In the genomic region with DNA sequence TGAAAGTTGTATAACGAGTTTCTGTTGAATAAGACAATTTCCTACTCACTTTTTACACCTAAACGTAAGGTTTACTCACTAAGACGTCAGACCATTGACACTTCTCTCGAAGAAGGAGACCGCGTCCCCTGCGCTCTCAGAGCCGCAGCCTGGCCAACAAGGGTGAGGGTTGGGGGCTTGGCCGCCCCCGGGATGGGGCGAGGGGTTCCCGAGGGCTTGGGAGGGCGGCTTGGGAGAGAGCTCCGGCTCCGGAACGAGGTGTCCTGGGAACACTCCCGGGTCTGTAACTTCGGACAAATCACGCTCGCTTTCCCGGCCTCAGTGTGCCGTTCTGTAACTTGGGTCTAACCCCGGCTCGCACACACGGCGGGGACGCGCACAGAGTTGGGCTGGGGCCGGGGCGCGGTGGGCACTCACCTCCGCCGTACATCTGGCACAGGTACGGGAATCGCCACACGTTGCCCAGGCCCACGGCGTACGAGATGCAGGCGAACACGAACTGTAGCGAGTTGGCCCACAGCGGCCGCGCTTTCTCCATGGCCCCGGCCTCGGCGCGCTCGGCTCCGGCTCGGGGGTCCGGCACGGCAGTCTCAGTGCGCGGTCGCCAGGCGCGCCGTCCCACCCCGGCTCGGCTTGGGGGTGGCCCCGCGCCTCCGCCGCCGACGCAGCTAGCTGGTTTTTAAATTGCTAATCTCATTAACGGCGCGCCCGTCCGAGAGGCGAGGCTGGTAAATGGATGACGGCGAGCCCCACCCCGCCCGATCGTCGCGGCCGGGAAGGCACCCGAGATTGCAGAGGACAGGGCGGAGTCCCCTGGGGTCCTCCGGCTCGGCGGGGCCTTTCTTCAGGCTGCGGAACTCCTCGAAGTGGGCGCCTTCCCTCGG, we compare ENCODE assay signal across 8 cellular contexts. TPM values are rescaled to one million over a fixed set of nuclear protein-coding genes. Genes with fewer than 3 reads are reported as not detected.
DNase-seq lines count a peak whose midpoint lies in the region; ATAC-seq, FAIRE-seq and TF ChIP-seq lines count a peak whose summit lies in the region.

A gene with protein sequence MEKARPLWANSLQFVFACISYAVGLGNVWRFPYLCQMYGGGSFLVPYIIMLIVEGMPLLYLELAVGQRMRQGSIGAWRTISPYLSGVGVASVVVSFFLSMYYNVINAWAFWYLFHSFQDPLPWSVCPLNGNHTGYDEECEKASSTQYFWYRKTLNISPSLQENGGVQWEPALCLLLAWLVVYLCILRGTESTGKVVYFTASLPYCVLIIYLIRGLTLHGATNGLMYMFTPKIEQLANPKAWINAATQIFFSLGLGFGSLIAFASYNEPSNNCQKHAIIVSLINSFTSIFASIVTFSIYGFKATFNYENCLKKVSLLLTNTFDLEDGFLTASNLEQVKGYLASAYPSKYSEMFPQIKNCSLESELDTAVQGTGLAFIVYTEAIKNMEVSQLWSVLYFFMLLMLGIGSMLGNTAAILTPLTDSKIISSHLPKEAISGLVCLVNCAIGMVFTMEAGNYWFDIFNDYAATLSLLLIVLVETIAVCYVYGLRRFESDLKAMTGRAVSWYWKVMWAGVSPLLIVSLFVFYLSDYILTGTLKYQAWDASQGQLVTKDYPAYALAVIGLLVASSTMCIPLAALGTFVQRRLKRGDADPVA (minus strand): TSS at position 655 of the 884 bp plus-strand sequence. CDS start 117 bp downstream, at position 538.

- H3K9me3 Mint-ChIP-seq in natural killer cell: no peaks in the 10 kb centered on the region

- H3K36me3 ChIP-seq in BE2C: no peaks in the 10 kb centered on the region
- H3K36me3 ChIP-seq in endothelial cell of umbilical vein (ENCODE audit: control insufficient read depth in 2 of 2, extremely low read depth in 1 of 2, insufficient read depth in 2 of 2, low read length in 2 of 2): no peaks in the 10 kb centered on the region
- H3K36me3 ChIP-seq in OCI-LY7 (ENCODE audit: insufficient read depth, low read length): no peaks in the 10 kb centered on the region

- intact Hi-C loops in endothelial cell of umbilical vein (cut with micrococcal nuclease): no loop called here
- intact Hi-C loops in natural killer cell (cut with micrococcal nuclease): no loop called here
- intact Hi-C loops in OCI-LY7 (cut with micrococcal nuclease; ENCODE audit: unreplicated experiment): no loop called here

- H3K9me1 ChIP-seq in endothelial cell of umbilical vein (replicated peaks; ENCODE audit: control insufficient read depth, extremely low read depth, insufficient read depth, low read length): no peaks in the 10 kb centered on the region

- no peak for TF ChIP-seq POLR2A in endothelial cell of umbilical vein (IDR thresholded peaks at IDR 0.05; ENCODE audit: low read depth, low read length)

- BruUV-seq in endothelial cell of umbilical vein (replicated peaks; lab: Mats Ljungman, UMichigan) (no TSS peak), OCI-LY7 (replicated peaks; lab: Mats Ljungman, UMichigan) (no TSS peak)

- TF ChIP-seq CTCF in BE2C (IDR thresholded peaks at IDR 0.05; ENCODE audit: low read depth, low read length): no peak
- no peak for TF ChIP-seq CTCF in endothelial cell of umbilical vein (IDR thresholded peaks at IDR 0.05; ENCODE audit: extremely low read depth in 1 of 2, insufficient read depth in 1 of 2, low read depth in 1 of 2, low read length in 2 of 2)
- no peak for TF ChIP-seq CTCF in natural killer cell (IDR thresholded peaks at IDR 0.05)
- TF ChIP-seq CTCF in OCI-LY7 (conservative IDR thresholded peaks at IDR 0.05; ENCODE audit: low read length): no peak

- ATAC-seq in natural killer cell (peak; percentile 38 to 83 (median 76)), GM18873 (IDR thresholded peaks at IDR 0.05; ENCODE audit: low FRiP score, unreplicated experiment) (no peak), HG03442 (IDR thresholded peaks at IDR 0.05; ENCODE audit: unreplicated experiment) (no peak)

- H3K9me3 ChIP-seq in BE2C (no peaks in the 10 kb centered on the region), endothelial cell of umbilical vein (replicated peaks; ENCODE audit: control insufficient read depth, insufficient read depth, low read length) (no peaks in the 10 kb centered on the region), OCI-LY7 (ENCODE audit: low read length) (no peaks in the 10 kb centered on the region)

- H3K4me1 ChIP-seq in BE2C: no peaks in the 10 kb centered on the region
- H3K4me1 ChIP-seq in endothelial cell of umbilical vein (ENCODE audit: control insufficient read depth, extremely low read depth, insufficient read depth, low read length): peaks cover 8% of the 10 kb centered on the region
- H3K4me1 ChIP-seq in OCI-LY7 (ENCODE audit: insufficient read depth, low read length, poor library complexity, severe bottlenecking): no peaks in the 10 kb centered on the region

- H3K27ac ChIP-seq in endothelial cell of umbilical vein (ENCODE audit: insufficient read depth, low read depth, low read length): no peak within 1 kb of the TSS
- H3K27ac ChIP-seq in OCI-LY7 (ENCODE audit: low read depth, low read length, poor library complexity, severe bottlenecking): no peak within 1 kb of the TSS

- no peaks in the 10 kb centered on the region for H3K36me3 Mint-ChIP-seq in natural killer cell

- H3K27me3 Mint-ChIP-seq in natural killer cell (ENCODE audit: low read depth in 2 of 2): peaks cover 47 to 50% of the 10 kb centered on the region in 2 donors

- POLR2A ChIA-PET in endothelial cell of umbilical vein (lab: Charles Lee): no interaction called here
- POLR2A ChIA-PET in OCI-LY7 (lab: Charles Lee): no interaction called here

- DNase-seq in BE2C: peak; percentile 11
- DNase-seq in NCI-H69 (lab: John Stamatoyannopoulos, UW): peak; percentile 37
- no peak for DNase-seq in endothelial cell of umbilical vein (ENCODE audit: low read depth, low spot score)
- DNase-seq in natural killer cell: no peak
- DNase-seq in Kasumi-1 (lab: John Stamatoyannopoulos, UW): no peak
- no peak for DNase-seq in OCI-LY7 (ENCODE audit: low spot score)

- peak within 1 kb of the TSS; percentile 32 for H3K4me2 ChIP-seq in endothelial cell of umbilical vein (ENCODE audit: insufficient read depth, low read length)
- no peak within 1 kb of the TSS for H3K4me2 ChIP-seq in OCI-LY7 (ENCODE audit: low read length)

- H4K20me1 ChIP-seq in endothelial cell of umbilical vein (replicated peaks; ENCODE audit: control insufficient read depth, extremely low read depth, insufficient read depth, low read length) (no peaks in the 10 kb centered on the region), OCI-LY7 (ENCODE audit: insufficient read depth, low read length) (no peaks in the 10 kb centered on the region)

- H3K4me3 ChIP-seq in BE2C (ENCODE audit: low read depth, low read length) (no peak within 1 kb of the TSS), endothelial cell of umbilical vein (replicated peaks in 1 of 3; ENCODE audit: insufficient read depth in 1 of 3, low read depth in 1 of 3, low read length in 3 of 3) (peak within 1 kb of the TSS in 1 of 3 experiments; percentile 14), OCI-LY7 (ENCODE audit: low read depth, low read length, poor library complexity, severe bottlenecking) (no peak within 1 kb of the TSS)

- dilution Hi-C loops in endothelial cell of umbilical vein (cut with MboI; ENCODE audit: extremely low pct_ligation_motif_present, low sequenced_read_pairs): no loop called here

- no peak for FAIRE-seq in endothelial cell of umbilical vein (lab: Jason Lieb, UNC)

- peak within 1 kb of the TSS; percentile 80 for H3K4me3 Mint-ChIP-seq in natural killer cell

- no peak within 1 kb of the TSS for H3K9ac ChIP-seq in endothelial cell of umbilical vein (replicated peaks; ENCODE audit: extremely low read depth, insufficient read depth, low read length)

- CTCF ChIA-PET in endothelial cell of umbilical vein (lab: Charles Lee): interaction anchor here (1.6 kb wide), 1 partner anchor 35 kb away, joined by 4 read pairs; no protein-coding TSS in a partner anchor
- CTCF ChIA-PET in OCI-LY7 (lab: Charles Lee; ENCODE audit: unreplicated experiment): no interaction called here

- H3K27me3 ChIP-seq in BE2C: peaks cover 22% of the 10 kb centered on the region
- peaks cover 53 to 59% of the 10 kb centered on the region in 2 experiments for H3K27me3 ChIP-seq in endothelial cell of umbilical vein (ENCODE audit: control insufficient read depth in 2 of 2, insufficient read depth in 2 of 2, low read length in 2 of 2)

- no peaks in the 10 kb centered on the region for H3K9me2 ChIP-seq in OCI-LY7 (ENCODE audit: insufficient read depth, low read length)

- H2AFZ ChIP-seq in endothelial cell of umbilical vein (ENCODE audit: low read depth, low read length) (peak within 1 kb of the TSS; percentile 61), OCI-LY7 (ENCODE audit: low read length) (no peak within 1 kb of the TSS)

- H3K27ac Mint-ChIP-seq in natural killer cell: peak within 1 kb of the TSS in 1 of 2 donors; percentile 83

- H3K79me2 ChIP-seq in endothelial cell of umbilical vein (ENCODE audit: control insufficient read depth, insufficient read depth, low read length) (no peaks in the 10 kb centered on the region), OCI-LY7 (ENCODE audit: insufficient read depth, low read depth, low read length) (no peaks in the 10 kb centered on the region)

- H3K4me1 Mint-ChIP-seq in natural killer cell: peaks cover 7 to 16% of the 10 kb centered on the region in 2 donors

TF ChIP-seq in endothelial cell of umbilical vein, 7 proteins besides CTCF, POLR2A, EP300 and RAD21 (continues in another document):
- TF ChIP-seq FOS (IDR thresholded peaks at IDR 0.05; ENCODE audit: borderline replicate concordance, insufficient read depth, low read length) (no peak), POLR2AphosphoS5 (IDR thresholded peaks at IDR 0.05; ENCODE audit: insufficient read depth, low read depth, low read length) (no peak), GATA2 (IDR thresholded peaks at IDR 0.05; ENCODE audit: insufficient read depth, insufficient read length, low read depth, low read length) (no peak), MYC (IDR thresholded peaks at IDR 0.05; ENCODE audit: low read depth, low read length) (no peak), EZH2 (IDR thresholded peaks at IDR 0.05; ENCODE audit: borderline replicate concordance, low read depth, low read length, severe bottlenecking) (peak; percentile 90)

RNA-seq across cellular contexts. Expression of the gene that starts here (rescaled TPM):
- polyA plus RNA-seq in BE2C (2012; ENCODE audit: insufficient read depth, insufficient read length, low read depth): not detected
- total RNA-seq in endothelial cell of umbilical vein: not detected in 2 replicates
- polyA plus RNA-seq in endothelial cell of umbilical vein: not detected in 2 replicates
- not detected in 2 replicates for polyA plus RNA-seq in endothelial cell of umbilical vein (2011; cell fraction: cytosol; rRNA removed)
- polyA plus RNA-seq in endothelial cell of umbilical vein (2011; cell fraction: nucleus; rRNA removed): not detected in 2 replicates
- polyA plus RNA-seq in endothelial cell of umbilical vein (2012): not detected in 2 replicates
- not detected in 2 replicates for polyA minus RNA-seq in endothelial cell of umbilical vein
- not detected for polyA minus RNA-seq in endothelial cell of umbilical vein (2011; cell fraction: cytosol; rRNA and poly(A)+ RNA removed)
- polyA minus RNA-seq in endothelial cell of umbilical vein (2011; cell fraction: nucleus; rRNA and poly(A)+ RNA removed): not detected in 2 replicates
- total RNA-seq in natural killer cell: 1 to 10 TPM in 1 of 3 donors, under 1 TPM in 2; 0.25 to 1.3 (median 0.70) TPM
- total RNA-seq in OCI-LY7 (2014; rRNA removed; shearing (Covaris generic)): not detected in 2 replicates
- not detected in 2 replicates for total RNA-seq in OCI-LY7 (2022)

Comparison
In these comparisons a context has a peak if more than half of its experiments do, and no peak if none do; other contexts are left out.
1. DNase-seq: peak in BE2C (single experiment) and NCI-H69 (single experiment); none in endothelial cell of umbilical vein (single experiment), natural killer cell (single experiment), Kasumi-1 (0 of 2) and OCI-LY7 (single experiment).
2. ATAC-seq: peak in natural killer cell (3 of 3); none in GM18873 (single experiment) and HG03442 (single experiment).